In genomic region chr1:22399421-22400091, GRCh38 we compare ENCODE assay signal across 16 cellular contexts.
"Had no signal": no experiment of that assay in that cellular context is flagged by ENCODE, and none has a peak within 500 bp of the region (broad histone marks: within the 10 kb centered on the region; RNA-seq: fewer than 3 reads in every experiment).

No MANE protein-coding gene starts in this region.

- DNase-seq: NCI-H1048, NCI-H1105, NCI-H1417, NCI-H1436 treated with DMSO at 0.1 percent for 48 hours, NCI-H1694, NCI-H187 treated with DMSO at 0.1 percent for 48 hours, NCI-H2029 treated with DMSO at 0.1 percent for 48 hours, NCI-H2171 treated with DMSO at 0.1 percent for 48 hours, NCI-H345, NCI-H446 treated with DMSO at 0.1 percent for 48 hours, NCI-H510A treated with DMSO at 0.1 percent for 48 hours, NCI-H526, PC-3, SHP77 had no signal

- H3K4me3 Mint-ChIP-seq: IgD-negative memory B cell had no signal

- H3K9me3 Mint-ChIP-seq: IgD-negative memory B cell had no signal

- H3K27ac ChIP-seq: RWPE1 had no signal

- H3K36me3 Mint-ChIP-seq: IgD-negative memory B cell had no signal

- H3K27ac Mint-ChIP-seq: IgD-negative memory B cell had no signal
